In genomic region chr16:68328151-68328859, GRCh38 we compare ENCODE assay signal across 8 cellular contexts. TPM values are rescaled to one million over a fixed set of nuclear protein-coding genes. Genes with fewer than 3 reads are reported as not detected.
A peak's percentile ranks its signal among the peaks of the same experiment; 100 is the strongest.
DNase-seq lines count a peak whose midpoint lies in the region; ATAC-seq, FAIRE-seq and TF ChIP-seq lines count a peak whose summit lies in the region.

No MANE protein-coding gene starts in this region.

- FAIRE-seq in kidney (lab: Jason Lieb, UNC): no peak

- TF ChIP-seq CTCF in GM12874 (IDR thresholded peaks at IDR 0.05; ENCODE audit: insufficient read depth, low read depth, low read length) (peak; percentile 88), kidney (IDR thresholded peaks at IDR 0.05; ENCODE audit: borderline replicate concordance, extremely low read depth, insufficient read depth) (peak; percentile 98)

- DNase-seq in NCI-H345 (lab: John Stamatoyannopoulos, UW): peak; percentile 79
- peak; percentile 73 for DNase-seq in central memory CD4-positive, alpha-beta T cell
- DNase-seq in kidney: peak; percentile 83
- peak; percentile 58 to 78 for DNase-seq in stimulated activated CD4-positive, alpha-beta T cell treated with anti-CD3 and anti-CD28 coated beads, Interleukin-1b, Interleukin-23, amount 100 ng/mL, for 4 hours (ENCODE audit: low read depth in 2 of 2)

- peak; percentile 63 for ATAC-seq in HG03139 (IDR thresholded peaks at IDR 0.05; ENCODE audit: unreplicated experiment)
- ATAC-seq in activated CD4-positive, CD25-positive, alpha-beta regulatory T cell treated with anti-CD3 and anti-CD28 coated beads, Interleukin-2, amount 50 U/mL, for 24 hours: peak; percentile 92 to 95
- no peak for ATAC-seq in GM19397 (IDR thresholded peaks at IDR 0.05; ENCODE audit: unreplicated experiment)

- peaks cover 11 to 16% of the 10 kb centered on the region in 2 donors for H3K36me3 ChIP-seq in kidney (ENCODE audit: control insufficient read depth in 1 of 2, insufficient read depth in 2 of 2, low read length in 2 of 2)

- intact Hi-C loops in kidney (cut with DNase I): loop anchor here (5.0 kb wide), 1 partner anchor 86 kb away; no protein-coding TSS in a partner anchor

- H3K27ac ChIP-seq in kidney (ENCODE audit: low read depth in 2 of 2, low read length in 2 of 2): peak overlapping the region in 1 of 2 donors; percentile 12

- no peaks in the 10 kb centered on the region for H3K9me3 ChIP-seq in kidney (ENCODE audit: control insufficient read depth in 1 of 2, low read length in 2 of 2)

- no peak overlapping the region for H3K9ac ChIP-seq in kidney (ENCODE audit: low read length in 2 of 2)

- H3K4me3 ChIP-seq in kidney (ENCODE audit: low read length in 2 of 2): no peak overlapping the region

- H3K4me1 ChIP-seq in kidney (ENCODE audit: control insufficient read depth in 1 of 2, insufficient read depth in 1 of 2, low read depth in 1 of 2, low read length in 2 of 2): peaks cover 11 to 12% of the 10 kb centered on the region in 2 donors

RNA-seq across cellular contexts. Expression of gene PRMT7, which starts 17.5 kb away (rescaled TPM):
- 33.7 TPM for total RNA-seq in kidney
- polyA plus RNA-seq in kidney (ENCODE audit: insufficient read depth, low read depth, low replicate concordance): 20.4 TPM

RNA-seq across cellular contexts. Expression of gene SLC7A6OS, which starts 17.6 kb away (rescaled TPM):
- 20.3 TPM for total RNA-seq in kidney
- polyA plus RNA-seq in kidney (ENCODE audit: insufficient read depth, low read depth, low replicate concordance): 9.2 TPM
